29 cellular contexts compared by ENCODE assay signal in the genomic region with DNA sequence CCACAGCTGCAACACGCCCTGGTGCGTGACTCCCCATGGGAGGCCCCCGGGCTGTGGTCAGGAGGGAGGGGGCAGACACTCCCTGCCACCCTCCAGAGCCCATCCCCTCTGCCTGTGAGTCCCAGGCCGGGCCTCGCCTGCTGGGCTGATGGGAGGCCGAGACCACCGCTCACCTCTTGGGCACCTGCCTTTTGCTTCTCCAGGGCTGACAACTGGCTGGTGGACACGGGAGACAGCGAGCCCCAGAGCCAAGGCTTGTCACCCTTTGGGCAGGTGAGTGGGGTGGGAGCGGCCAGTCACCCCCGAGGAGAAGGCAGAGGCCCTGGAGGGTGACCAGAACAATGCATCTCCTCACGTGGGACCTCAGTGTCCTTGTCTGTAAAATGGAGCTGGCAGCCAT. TPM values are rescaled to one million over a fixed set of nuclear protein-coding genes. Genes with fewer than 3 reads are reported as not detected.
"Had no signal": no experiment of that assay in that cellular context is flagged by ENCODE, and none has a peak within 500 bp of the region (broad histone marks: within the 10 kb centered on the region; RNA-seq: fewer than 3 reads in every experiment).

No MANE protein-coding gene starts in this region.

- H3K4me2 ChIP-seq: smooth muscle cell had no signal

- H3K9ac ChIP-seq: parathyroid adenoma had no signal

- H3K27me3 ChIP-seq: ovary, testis, upper lobe of right lung, uterus had no signal

- H3K9me3 ChIP-seq: ovary, psoas muscle, spleen, suprapubic skin, testis, tibial artery, transverse colon, upper lobe of right lung, uterus had no signal

- H2AFZ ChIP-seq: parathyroid adenoma had no signal

- H3K4me1 ChIP-seq: psoas muscle had no signal

- H3K4me3 ChIP-seq: ovary, psoas muscle, skin epidermis, smooth muscle cell, spleen, suprapubic skin, testis, tibial artery, transverse colon, upper lobe of right lung, uterus had no signal

- ATAC-seq: naive thymus-derived CD8-positive, alpha-beta T cell; natural killer cell treated with Interleukin-12 subunit alpha and Interleukin-12 subunit beta and Interleukin-15 and Interleukin-18, amount 100 ng/mL, for 72 hours; psoas muscle; sciatic nerve; stimulated activated memory B cell treated with anti-CD40 and anti-IgM and Interleukin-4, amounts not matched to agents 10 μg/mL and 1 μg/mL and 100 μg/mL, for 72 hours; stimulated activated naive CD8-positive, alpha-beta T cell treated with anti-CD3 and anti-CD28 coated beads, Interleukin-15, amount 100 ng/mL, for 72 hours; stimulated activated naive CD8-positive, alpha-beta T cell treated with anti-CD3 and anti-CD28 coated beads, Interleukin-15, Interleukin-2, amounts not matched to agents 100 U/mL and 50 U/mL, for 24 hours; upper lobe of right lung had no signal

- H3K27ac ChIP-seq: ovary, parathyroid adenoma, psoas muscle, skin epidermis, spleen, suprapubic skin, testis, tibial artery, transverse colon, upper lobe of right lung, uterus had no signal

- H3K36me3 ChIP-seq: ovary, spleen, suprapubic skin, tibial artery, transverse colon, upper lobe of right lung, uterus had no signal

- DNase-seq: naive thymus-derived CD8-positive, alpha-beta T cell; nephron progenitor cell; occipital lobe; ovary; posterior cingulate gyrus; psoas muscle; right cardiac atrium; spleen; stimulated activated CD4-positive, alpha-beta T cell treated with anti-CD3 and anti-CD28 coated beads, Interleukin-12 subunit alpha, Interleukin-12 subunit beta, amount 100 ng/mL, for 4 hours; stimulated activated CD4-positive, alpha-beta T cell treated with anti-CD3 and anti-CD28 coated beads, Interleukin-1b, Interleukin-23, amount 100 ng/mL, for 48 hours; stimulated activated CD4-positive, alpha-beta T cell treated with anti-CD3 and anti-CD28 coated beads, Interleukin-4, amount 100 ng/mL, for 1 hour; stimulated activated CD4-positive, alpha-beta T cell treated with anti-CD3 and anti-CD28 coated beads, Interleukin-4, amount 100 ng/mL, for 4 hours; stimulated activated CD8-positive, alpha-beta memory T cell treated with anti-CD3 and anti-CD28 coated beads, Interleukin-4, amount 100 ng/mL, for 48 hours; stimulated activated naive CD4-positive, alpha-beta T cell; stimulated activated naive CD8-positive, alpha-beta T cell treated with anti-CD3 and anti-CD28 coated beads, Interleukin-15, amount 100 ng/mL, for 72 hours; stimulated activated naive CD8-positive, alpha-beta T cell treated with anti-CD3 and anti-CD28 coated beads, Interleukin-15, Interleukin-2, amounts not matched to agents 100 U/mL and 50 U/mL, for 24 hours; substantia nigra; testis; tibial artery; transverse colon; upper lobe of right lung; uterus had no signal

RNA-seq across cellular contexts. Expression of a gene that starts 23.2 kb away (rescaled TPM):
- total RNA-seq: naive thymus-derived CD8-positive, alpha-beta T cell; natural killer cell treated with Interleukin-12 subunit alpha and Interleukin-12 subunit beta and Interleukin-15 and Interleukin-18, amount 100 ng/mL, for 72 hours; psoas muscle; sciatic nerve; smooth muscle cell had no signal
- polyA plus RNA-seq: naive thymus-derived CD8-positive, alpha-beta T cell; smooth muscle cell had no signal
